36 cellular contexts compared by ENCODE assay signal in the genomic region with DNA sequence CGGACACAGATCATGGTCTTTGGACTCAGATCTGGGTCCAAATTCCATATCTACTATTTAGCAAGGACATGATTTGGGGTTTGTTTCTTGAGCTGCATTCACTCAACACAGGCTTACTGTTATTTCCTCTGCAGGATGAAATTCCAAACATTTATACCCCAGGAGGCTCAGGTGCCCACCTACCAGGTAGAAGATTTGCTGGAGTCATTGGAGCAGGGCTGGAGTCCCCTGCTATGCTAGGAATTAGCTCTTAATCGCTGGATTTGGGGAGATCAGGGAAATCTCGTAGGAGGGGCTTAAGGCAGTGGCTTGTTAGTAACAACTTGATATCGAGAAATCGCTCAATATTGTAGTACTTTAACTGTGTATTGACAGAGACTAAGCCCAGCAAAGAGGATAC.
"Had no signal": no experiment of that assay in that cellular context is flagged by ENCODE, and none has a peak within 500 bp of the region (broad histone marks: within the 10 kb centered on the region; RNA-seq: fewer than 3 reads in every experiment).

No MANE protein-coding gene starts in this region.

- FAIRE-seq: colon, endometrium, endothelial cell of umbilical vein had no signal

- H3K4me1 Mint-ChIP-seq: activated B cell treated with CpG ODN at 0.5 μM for 24 hours; activated CD8-positive, alpha-beta memory T cell treated with anti-CD3 and anti-CD28 coated beads, Interleukin-2, amount 10 ng/mL, durations not matched to agents 7 days and 5 days; activated naive CD4-positive, alpha-beta T cell treated with anti-CD3 and anti-CD28 coated beads, Interleukin-2, amount 50 U/mL, for 24 hours; activated naive CD8-positive, alpha-beta T cell treated with anti-CD3 and anti-CD28 coated beads for 36 hours; activated naive CD8-positive, alpha-beta T cell treated with anti-CD3 and anti-CD28 coated beads, Interleukin-2, amount 50 U/mL, for 24 hours had no signal

- H3K9me3 Mint-ChIP-seq: activated B cell treated with CpG ODN at 0.5 μM for 24 hours; activated CD8-positive, alpha-beta T cell treated with anti-CD3 and anti-CD28 coated beads for 36 hours; activated naive CD4-positive, alpha-beta T cell treated with anti-CD3 and anti-CD28 coated beads for 36 hours; activated naive CD4-positive, alpha-beta T cell treated with anti-CD3 and anti-CD28 coated beads, Interleukin-2, amount 50 U/mL, for 24 hours; activated naive CD8-positive, alpha-beta T cell treated with anti-CD3 and anti-CD28 coated beads for 36 hours; activated naive CD8-positive, alpha-beta T cell treated with anti-CD3 and anti-CD28 coated beads, Interleukin-2, amount 50 U/mL, for 24 hours; activated T-helper 1 cell treated with anti-CD3 and anti-CD28 coated beads, Interleukin-12 subunit alpha, Interleukin-12 subunit beta, Interleukin-2, Interleukin-4 antibody, amounts not matched to agents 30 ng/mL and 10 ng/mL and 1 ng/mL, durations not matched to agents 14 hours and 24 hours and 36 hours; activated T-helper 2 cell treated with anti-CD3 and anti-CD28 coated beads, Interferon-gamma antibody, Interleukin-2, Interleukin-4, amounts not matched to agents 10 μg/mL and 5 μg/mL and 100 μg/mL, durations not matched to agents 14 hours and 24 hours and 36 hours; effector memory CD8-positive, alpha-beta T cell had no signal

- DNase-seq: activated B cell treated with CpG ODN at 0.5 μM for 24 hours; activated CD4-positive, alpha-beta T cell treated with anti-CD3 and anti-CD28 coated beads for 48 hours; activated CD4-positive, alpha-beta T cell treated with anti-CD3 and anti-CD28 coated beads, Interleukin-2, amount 50 U/mL, for 1 hour; activated CD4-positive, alpha-beta T cell treated with anti-CD3 and anti-CD28 coated beads, Interleukin-2, amount 50 U/mL, for 48 hours; activated CD8-positive, alpha-beta memory T cell treated with anti-CD3 and anti-CD28 coated beads, Interleukin-2, amount 10 ng/mL, durations not matched to agents 7 days and 5 days; activated CD8-positive, alpha-beta memory T cell treated with anti-CD3 and anti-CD28 coated beads, Interleukin-2, amount 50 U/mL, for 4 hours; activated CD8-positive, alpha-beta T cell treated with anti-CD3 and anti-CD28 coated beads for 36 hours; activated effector memory CD4-positive, alpha-beta T cell treated with anti-CD3 and anti-CD28 coated beads, Interleukin-2, amount 50 U/mL, for 16 hours; activated naive CD4-positive, alpha-beta T cell treated with anti-CD3 and anti-CD28 coated beads for 36 hours; activated naive CD8-positive, alpha-beta T cell treated with anti-CD3 and anti-CD28 coated beads for 36 hours; activated naive CD8-positive, alpha-beta T cell treated with anti-CD3 and anti-CD28 coated beads, Interleukin-2, amount 50 U/mL, for 24 hours; activated T-cell treated with anti-CD3 and anti-CD28 coated beads, Interleukin-2, amount 50 U/mL, for 1 hour; activated T-cell treated with anti-CD3 and anti-CD28 coated beads, Interleukin-2, amount 50 U/mL, for 48 hours; adrenal gland; amygdala; aorta; body of pancreas; caudate nucleus; cortex of kidney; dermis blood vessel endothelial cell; effector CD4-positive, alpha-beta T cell; effector memory CD8-positive, alpha-beta T cell; esophagus squamous epithelium; foreskin melanocyte; heart right ventricle; T-helper 2 cell had no signal

- H3K9me3 ChIP-seq: adrenal gland, body of pancreas, esophagus squamous epithelium, gastroesophageal sphincter, heart right ventricle had no signal

- H2AFZ ChIP-seq: hepatocyte had no signal

- H3K79me2 ChIP-seq: hepatocyte had no signal

- H3K27ac Mint-ChIP-seq: activated B cell treated with CpG ODN at 0.5 μM for 24 hours; activated CD8-positive, alpha-beta memory T cell treated with anti-CD3 and anti-CD28 coated beads, Interleukin-2, amount 10 ng/mL, durations not matched to agents 7 days and 5 days; activated CD8-positive, alpha-beta T cell treated with anti-CD3 and anti-CD28 coated beads for 36 hours; activated naive CD4-positive, alpha-beta T cell treated with anti-CD3 and anti-CD28 coated beads for 36 hours; activated naive CD4-positive, alpha-beta T cell treated with anti-CD3 and anti-CD28 coated beads, Interleukin-2, amount 50 U/mL, for 24 hours; activated naive CD8-positive, alpha-beta T cell treated with anti-CD3 and anti-CD28 coated beads for 36 hours; activated naive CD8-positive, alpha-beta T cell treated with anti-CD3 and anti-CD28 coated beads, Interleukin-2, amount 50 U/mL, for 24 hours; activated T-helper 1 cell treated with anti-CD3 and anti-CD28 coated beads, Interleukin-12 subunit alpha, Interleukin-12 subunit beta, Interleukin-2, Interleukin-4 antibody, amounts not matched to agents 30 ng/mL and 10 ng/mL and 1 ng/mL, durations not matched to agents 14 hours and 24 hours and 36 hours; activated T-helper 2 cell treated with anti-CD3 and anti-CD28 coated beads, Interferon-gamma antibody, Interleukin-2, Interleukin-4, amounts not matched to agents 10 μg/mL and 5 μg/mL and 100 μg/mL, durations not matched to agents 14 hours and 24 hours and 36 hours; effector memory CD8-positive, alpha-beta T cell had no signal

- H3K36me3 Mint-ChIP-seq: activated CD8-positive, alpha-beta memory T cell treated with anti-CD3 and anti-CD28 coated beads, Interleukin-2, amount 10 ng/mL, durations not matched to agents 7 days and 5 days; activated naive CD4-positive, alpha-beta T cell treated with anti-CD3 and anti-CD28 coated beads, Interleukin-2, amount 50 U/mL, for 24 hours; activated naive CD8-positive, alpha-beta T cell treated with anti-CD3 and anti-CD28 coated beads for 36 hours had no signal

- H3K27me3 Mint-ChIP-seq: activated naive CD8-positive, alpha-beta T cell treated with anti-CD3 and anti-CD28 coated beads, Interleukin-2, amount 50 U/mL, for 24 hours had no signal

- H3K4me3 Mint-ChIP-seq: activated B cell treated with CpG ODN at 0.5 μM for 24 hours; activated CD8-positive, alpha-beta memory T cell treated with anti-CD3 and anti-CD28 coated beads, Interleukin-2, amount 10 ng/mL, durations not matched to agents 7 days and 5 days; activated CD8-positive, alpha-beta T cell treated with anti-CD3 and anti-CD28 coated beads for 36 hours; activated naive CD4-positive, alpha-beta T cell treated with anti-CD3 and anti-CD28 coated beads for 36 hours; activated naive CD4-positive, alpha-beta T cell treated with anti-CD3 and anti-CD28 coated beads, Interleukin-2, amount 50 U/mL, for 24 hours; activated naive CD8-positive, alpha-beta T cell treated with anti-CD3 and anti-CD28 coated beads for 36 hours; activated naive CD8-positive, alpha-beta T cell treated with anti-CD3 and anti-CD28 coated beads, Interleukin-2, amount 50 U/mL, for 24 hours; activated T-helper 1 cell treated with anti-CD3 and anti-CD28 coated beads, Interleukin-12 subunit alpha, Interleukin-12 subunit beta, Interleukin-2, Interleukin-4 antibody, amounts not matched to agents 30 ng/mL and 10 ng/mL and 1 ng/mL, durations not matched to agents 14 hours and 24 hours and 36 hours; effector memory CD8-positive, alpha-beta T cell had no signal

- H3K4me2 ChIP-seq: hepatocyte had no signal

- H3K4me1 ChIP-seq: adrenal gland, body of pancreas, gastroesophageal sphincter, heart right ventricle had no signal

- H3K27ac ChIP-seq: adrenal gland, body of pancreas, epithelial cell of prostate, esophagus squamous epithelium, gastroesophageal sphincter, heart right ventricle, hepatocyte had no signal

- ATAC-seq: activated CD4-positive, CD25-positive, alpha-beta regulatory T cell treated with anti-CD3 and anti-CD28 coated beads, Interleukin-2, amount 50 U/mL, for 24 hours; activated CD8-positive, alpha-beta memory T cell treated with anti-CD3 and anti-CD28 coated beads, Interleukin-2, amount 10 ng/mL, durations not matched to agents 7 days and 5 days; activated CD8-positive, alpha-beta T cell treated with anti-CD3 and anti-CD28 coated beads for 36 hours; activated naive CD8-positive, alpha-beta T cell treated with anti-CD3 and anti-CD28 coated beads, Interleukin-2, amount 50 U/mL, for 24 hours; body of pancreas; effector memory CD8-positive, alpha-beta T cell; gastroesophageal sphincter; heart right ventricle had no signal

- H3K27me3 ChIP-seq: adrenal gland, body of pancreas, esophagus squamous epithelium, gastroesophageal sphincter, hepatocyte had no signal

- H3K36me3 ChIP-seq: adrenal gland, esophagus squamous epithelium, gastroesophageal sphincter, heart right ventricle had no signal

- H3K4me3 ChIP-seq: adrenal gland, body of pancreas, esophagus squamous epithelium, gastroesophageal sphincter, heart right ventricle, hepatocyte had no signal
